1 cellular context compared by ENCODE assay signal in genomic region chr14:96126783-96127271, GRCh38.
TF ChIP-seq lines count a peak whose summit lies in the region.

No MANE protein-coding gene starts in this region.

TF ChIP-seq in GM23338, 12 proteins besides CTCF, POLR2A, EP300 and RAD21 (continued from another document):
- TF ChIP-seq ZNF462 (CRISPR knock-in tag; IDR thresholded peaks at IDR 0.05) = no peak
TF ChIP-seq in GM23338: peak in this region for 0.
